In the genomic region with DNA sequence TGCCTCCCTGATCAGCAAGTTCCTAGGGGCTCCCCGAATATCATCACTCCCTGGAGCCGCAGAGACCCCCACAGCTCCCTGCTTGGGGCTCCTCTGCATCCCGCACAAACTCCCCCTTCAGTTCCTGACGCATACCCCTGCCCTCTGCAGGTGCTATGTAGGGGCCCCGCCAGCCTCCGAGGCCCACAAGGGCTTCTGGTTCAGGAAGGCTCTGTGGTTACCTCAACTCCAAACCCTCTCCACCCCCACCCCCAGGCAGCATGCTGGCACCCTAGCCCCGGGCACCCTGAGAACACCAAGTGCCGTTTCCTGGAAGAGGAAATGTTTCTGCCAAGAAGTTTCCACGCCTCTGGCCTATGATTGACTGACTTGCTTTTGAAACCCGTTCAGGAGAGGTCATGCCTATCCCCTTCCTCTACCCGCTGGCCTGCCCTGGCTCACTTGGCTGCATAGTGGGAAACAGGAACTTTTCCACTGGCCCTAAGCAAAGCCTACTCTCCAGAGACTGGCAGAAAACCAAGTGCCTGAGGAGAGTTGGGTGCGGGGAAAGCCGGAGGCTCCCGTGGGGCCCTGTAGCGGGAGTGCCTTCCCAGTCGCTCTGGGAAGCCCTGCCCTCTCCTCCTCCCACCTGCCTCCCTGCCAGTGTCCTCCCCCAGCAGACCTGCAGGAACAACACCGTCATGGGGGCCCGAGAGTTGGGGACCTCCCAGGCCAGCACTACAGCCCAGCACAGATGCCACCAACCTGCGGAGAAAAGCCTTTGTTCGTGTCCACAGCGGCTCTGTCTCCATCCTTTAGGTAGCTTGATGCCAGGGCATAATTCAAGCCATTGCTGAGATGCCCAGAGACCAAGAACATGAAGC, we compare ENCODE assay signal across 7 cellular contexts.
DNase-seq lines count a peak whose midpoint lies in the region; ATAC-seq and TF ChIP-seq lines count a peak whose summit lies in the region.
"Not testable (repeated sequence)": the region's sequence is repeated elsewhere in the genome, so short reads cannot be mapped to it uniquely, and the experiment has no call there.

No MANE protein-coding gene starts in this region.

- not testable (repeated sequence) for H3K36me3 ChIP-seq in GM23338 (ENCODE audit: insufficient read depth); mucosa of descending colon (ENCODE audit: low read depth)

- H3K4me3 Mint-ChIP-seq in GM23338; activated T-cell treated with anti-CD3 and anti-CD28 coated beads, Interleukin-2, amount 50 U/mL, for 72 hours: not testable (repeated sequence)
- H3K4me3 Mint-ChIP-seq in effector memory CD8-positive, alpha-beta T cell = peak overlapping the region in 1 of 2 donors; percentile 47

- not testable (repeated sequence) for H2AFZ ChIP-seq in GM23338

- H3K27ac ChIP-seq in GM23338 (ENCODE audit: low read depth) = not testable (repeated sequence)
- peak overlapping the region; percentile 50; the same call in 1 of the 2 replicates for H3K27ac ChIP-seq in VCaP

- H3K4me2 ChIP-seq in GM23338 = not testable (repeated sequence)

- ATAC-seq in GM23338 = peak; percentile 38
- peak; percentile 61 to 63 for ATAC-seq in activated T-cell treated with anti-CD3 and anti-CD28 coated beads, Interleukin-2, amount 50 U/mL, for 72 hours (replicated peaks in 1 of 2)
- peak; percentile 65 for ATAC-seq in effector memory CD8-positive, alpha-beta T cell (replicated peaks)
- peak; percentile 95 for ATAC-seq in left ventricle myocardium superior
- peak; percentile 76 for ATAC-seq in mucosa of descending colon
- peak; percentile 75 for ATAC-seq in sciatic nerve

- H3K36me3 Mint-ChIP-seq in GM23338 (ENCODE audit: low read depth); activated T-cell treated with anti-CD3 and anti-CD28 coated beads, Interleukin-2, amount 50 U/mL, for 72 hours (ENCODE audit: insufficient read depth in 2 of 2); effector memory CD8-positive, alpha-beta T cell (ENCODE audit: insufficient read depth): not testable (repeated sequence)

- TF ChIP-seq CTCF in GM23338 (conservative IDR thresholded peaks at IDR 0.05; ENCODE audit: low read depth in 2 of 2); VCaP (conservative IDR thresholded peaks at IDR 0.05); mucosa of descending colon (IDR thresholded peaks at IDR 0.05): not testable (repeated sequence)

- not testable (repeated sequence) for H3K9me3 Mint-ChIP-seq in GM23338; activated T-cell treated with anti-CD3 and anti-CD28 coated beads, Interleukin-2, amount 50 U/mL, for 72 hours; effector memory CD8-positive, alpha-beta T cell

- not testable (repeated sequence) for H3F3A ChIP-seq in GM23338 (replicated peaks; ENCODE audit: low read depth)

- H3K4me1 ChIP-seq in GM23338 (ENCODE audit: insufficient read depth); mucosa of descending colon (ENCODE audit: low read depth): not testable (repeated sequence)

- not testable (repeated sequence) for H3K79me2 ChIP-seq in GM23338 (replicated peaks; ENCODE audit: insufficient read depth)

- H3K4me1 Mint-ChIP-seq in GM23338; activated T-cell treated with anti-CD3 and anti-CD28 coated beads, Interleukin-2, amount 50 U/mL, for 72 hours (ENCODE audit: low read depth); effector memory CD8-positive, alpha-beta T cell (ENCODE audit: low read depth in 2 of 2): not testable (repeated sequence)

- not testable (repeated sequence) for H3K27ac Mint-ChIP-seq in GM23338; activated T-cell treated with anti-CD3 and anti-CD28 coated beads, Interleukin-2, amount 50 U/mL, for 72 hours
- H3K27ac Mint-ChIP-seq in effector memory CD8-positive, alpha-beta T cell = peak overlapping the region in 1 of 2 donors; percentile 88

- not testable (repeated sequence) for H3K9me3 ChIP-seq in mucosa of descending colon

- H3K9me2 ChIP-seq in GM23338 (ENCODE audit: insufficient read depth) = not testable (repeated sequence)

- not testable (repeated sequence) for H3K4me3 ChIP-seq in GM23338, mucosa of descending colon

- intact Hi-C loops in left ventricle myocardium superior (cut with micrococcal nuclease); mucosa of descending colon (cut with DNase I, micrococcal nuclease); sciatic nerve (cut with DNase I): not testable (repeated sequence)

- H4K20me1 ChIP-seq in GM23338 (replicated peaks; ENCODE audit: insufficient read depth) = not testable (repeated sequence)

- H3K27me3 ChIP-seq in GM23338 (ENCODE audit: insufficient read depth) = not testable (repeated sequence)

- DNase-seq in GM23338 (ENCODE audit: low spot score); activated T-cell treated with anti-CD3 and anti-CD28 coated beads, Interleukin-2, amount 50 U/mL, for 72 hours; effector memory CD8-positive, alpha-beta T cell; left ventricle myocardium superior; mucosa of descending colon; sciatic nerve (ENCODE audit: low spot score): not testable (repeated sequence)

- not testable (repeated sequence) for H3K27me3 Mint-ChIP-seq in GM23338 (ENCODE audit: insufficient read depth, low read depth, poor library complexity); activated T-cell treated with anti-CD3 and anti-CD28 coated beads, Interleukin-2, amount 50 U/mL, for 72 hours (ENCODE audit: low read depth); effector memory CD8-positive, alpha-beta T cell

Comparison
In these comparisons a context has a peak if more than half of its experiments do, and no peak if none do; other contexts are left out.
1. ATAC-seq: peak in every context shown above with its lines; median percentile 95 in left ventricle myocardium superior; 76 in mucosa of descending colon; 75 in sciatic nerve; 65 in effector memory CD8-positive, alpha-beta T cell; 62 in activated T-cell treated with anti-CD3 and anti-CD28 coated beads, Interleukin-2, amount 50 U/mL, for 72 hours; 38 in GM23338.